10 cellular contexts compared by ENCODE assay signal in the genomic region with DNA sequence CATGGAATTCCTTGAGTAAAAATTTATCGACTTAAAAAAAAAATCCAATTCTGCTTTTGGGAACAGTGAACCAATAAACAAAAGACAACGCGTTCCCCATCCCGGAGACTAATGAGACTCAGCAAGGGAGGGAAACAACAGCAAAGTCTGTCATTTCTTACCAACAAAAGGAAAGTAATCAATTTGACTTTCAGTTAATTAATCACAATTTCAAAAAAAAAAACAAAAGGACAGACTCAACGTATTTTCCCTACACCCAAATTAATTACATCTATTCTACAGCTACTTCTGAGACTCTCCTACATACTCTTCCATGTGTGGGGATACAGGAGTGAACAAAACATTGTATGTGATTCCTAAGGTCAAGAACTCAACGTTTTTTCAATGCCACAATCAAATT. TPM values are rescaled to one million over a fixed set of nuclear protein-coding genes. Genes with fewer than 3 reads are reported as not detected.
A peak's percentile ranks its signal among the peaks of the same experiment; 100 is the strongest.
DNase-seq lines count a peak whose midpoint lies in the region; ATAC-seq, FAIRE-seq and TF ChIP-seq lines count a peak whose summit lies in the region.
"Had no signal": no experiment of that assay in that cellular context is flagged by ENCODE, and none has a peak within 500 bp of the region (broad histone marks: within the 10 kb centered on the region; RNA-seq: fewer than 3 reads in every experiment).

No MANE protein-coding gene starts in this region.

- TF ChIP-seq POLR2A in stomach (IDR thresholded peaks at IDR 0.05): no peak

- H3K4me1 ChIP-seq in hepatocyte (ENCODE audit: insufficient read depth) (peaks cover 37% of the 10 kb centered on the region), stomach (peaks cover 40 to 73% (median 57%) of the 10 kb centered on the region in 4 donors), small intestine (ENCODE audit: control insufficient read depth in 2 of 2, insufficient read depth in 1 of 2, low read depth in 1 of 2, low read length in 1 of 2) (no peaks in the 10 kb centered on the region)

- H3K36me3 Mint-ChIP-seq in T-helper 2 cell treated with Interferon-gamma antibody and Interleukin-4, amounts not matched to agents 5 μg/mL and 100 μg/mL, for 36 hours (ENCODE audit: low read depth): peaks cover 16% of the 10 kb centered on the region
- peaks cover 21% of the 10 kb centered on the region for H3K36me3 Mint-ChIP-seq in activated CD8-positive, alpha-beta T cell treated with anti-CD3 and anti-CD28 coated beads, Interleukin-2, amount 10 ng/mL, durations not matched to agents 7 days and 5 days (ENCODE audit: low read depth)

- CTCF ChIA-PET in activated CD8-positive, alpha-beta T cell treated with anti-CD3 and anti-CD28 coated beads, Interleukin-2, amount 10 ng/mL, durations not matched to agents 7 days and 5 days (lab: Charles Lee): interaction anchor here (1.4 kb wide), 2 partner anchors 16 to 93 kb away, joined by 3 to 4 read pairs; no protein-coding TSS in a partner anchor

- H2AFZ ChIP-seq in hepatocyte: no peak overlapping the region

- no peaks in the 10 kb centered on the region for H3K9me3 ChIP-seq in hepatocyte (ENCODE audit: low read depth)
- H3K9me3 ChIP-seq in stomach: no peaks in the 10 kb centered on the region
- no peaks in the 10 kb centered on the region for H3K9me3 ChIP-seq in small intestine (ENCODE audit: control insufficient read depth, low read depth)

- H3K9me3 Mint-ChIP-seq in T-helper 2 cell treated with Interferon-gamma antibody and Interleukin-4, amounts not matched to agents 5 μg/mL and 100 μg/mL, for 36 hours: no peaks in the 10 kb centered on the region
- no peaks in the 10 kb centered on the region for H3K9me3 Mint-ChIP-seq in activated CD8-positive, alpha-beta T cell treated with anti-CD3 and anti-CD28 coated beads, Interleukin-2, amount 10 ng/mL, durations not matched to agents 7 days and 5 days (ENCODE audit: insufficient read depth)

- peak overlapping the region; percentile 73 for H3K4me2 ChIP-seq in hepatocyte

- H4K20me1 ChIP-seq in hepatocyte (ENCODE audit: insufficient read depth, poor library complexity, severe bottlenecking): peaks cover 51% of the 10 kb centered on the region

- H3K27ac Mint-ChIP-seq in T-helper 2 cell treated with Interferon-gamma antibody and Interleukin-4, amounts not matched to agents 5 μg/mL and 100 μg/mL, for 36 hours: no peak overlapping the region
- H3K27ac Mint-ChIP-seq in activated CD8-positive, alpha-beta T cell treated with anti-CD3 and anti-CD28 coated beads, Interleukin-2, amount 10 ng/mL, durations not matched to agents 7 days and 5 days: no peak overlapping the region

- no peak overlapping the region for H3K27ac ChIP-seq in hepatocyte
- peak overlapping the region in 2 of 5 donors; percentile 96 to 98 for H3K27ac ChIP-seq in stomach
- no peak overlapping the region for H3K27ac ChIP-seq in small intestine (ENCODE audit: low read depth in 1 of 2, low read length in 1 of 2)
- H3K27ac ChIP-seq: C4-2B had no signal

- no peaks in the 10 kb centered on the region for H3K36me3 ChIP-seq in hepatocyte (replicated peaks; ENCODE audit: insufficient read depth, low read depth)
- H3K36me3 ChIP-seq in stomach: no peaks in the 10 kb centered on the region
- H3K36me3 ChIP-seq in small intestine (ENCODE audit: control insufficient read depth in 2 of 2, insufficient read depth in 2 of 2, low read length in 2 of 2): no peaks in the 10 kb centered on the region

- H3K27me3 ChIP-seq in hepatocyte (no peaks in the 10 kb centered on the region), stomach (no peaks in the 10 kb centered on the region), small intestine (ENCODE audit: control insufficient read depth in 2 of 2, insufficient read depth in 2 of 2, low read length in 2 of 2) (peaks cover 0 to 2% of the 10 kb centered on the region in 2 donors)

- H3K9me2 ChIP-seq in hepatocyte (replicated peaks; ENCODE audit: insufficient read depth): no peaks in the 10 kb centered on the region

- peaks cover 62% of the 10 kb centered on the region for H3K79me2 ChIP-seq in hepatocyte

- 28% methylated on average over 6 of the region's 6 CpGs for WGBS in hepatocyte (ENCODE audit: low lambda C conversion rate, missing lambda C conversion rate)
- WGBS in stomach, 5 donors: 34 to 50% (median 45%) methylated on average over 6 of the region's 6 CpGs
- WGBS in small intestine, 3 donors: 55 to 61% (median 59%) methylated on average over 6 of the region's 6 CpGs

- no peak for FAIRE-seq in small intestine (lab: Jason Lieb, UNC)

- peak overlapping the region; percentile 90 for H3K4me3 Mint-ChIP-seq in T-helper 2 cell treated with Interferon-gamma antibody and Interleukin-4, amounts not matched to agents 5 μg/mL and 100 μg/mL, for 36 hours
- peak overlapping the region; percentile 91 for H3K4me3 Mint-ChIP-seq in activated CD8-positive, alpha-beta T cell treated with anti-CD3 and anti-CD28 coated beads, Interleukin-2, amount 10 ng/mL, durations not matched to agents 7 days and 5 days

- DNase-seq in T-helper 2 cell treated with Interferon-gamma antibody and Interleukin-4, amounts not matched to agents 5 μg/mL and 100 μg/mL, for 36 hours (ENCODE audit: low spot score): no peak
- DNase-seq in T-helper 2 cell (no peak), hepatocyte (ENCODE audit: low spot score) (no peak), stomach (no peak), GM19238 (ENCODE audit: insufficient read length, low spot score) (no peak), small intestine (no peak), HPDE6-E6E7 (ENCODE audit: extremely low spot score) (no peak)
- no peak for DNase-seq in activated CD8-positive, alpha-beta T cell treated with anti-CD3 and anti-CD28 coated beads, Interleukin-2, amount 10 ng/mL, durations not matched to agents 7 days and 5 days
- DNase-seq: stimulated activated CD4-positive, alpha-beta T cell treated with anti-CD3 and anti-CD28 coated beads, Interleukin-2, amount 100 ng/mL, for 48 hours had no signal

- H3K4me1 Mint-ChIP-seq in T-helper 2 cell treated with Interferon-gamma antibody and Interleukin-4, amounts not matched to agents 5 μg/mL and 100 μg/mL, for 36 hours (ENCODE audit: low read depth): peaks cover 44% of the 10 kb centered on the region
- peaks cover 41% of the 10 kb centered on the region for H3K4me1 Mint-ChIP-seq in activated CD8-positive, alpha-beta T cell treated with anti-CD3 and anti-CD28 coated beads, Interleukin-2, amount 10 ng/mL, durations not matched to agents 7 days and 5 days (ENCODE audit: low read depth)

- POLR2A ChIA-PET in activated CD8-positive, alpha-beta T cell treated with anti-CD3 and anti-CD28 coated beads, Interleukin-2, amount 10 ng/mL, durations not matched to agents 7 days and 5 days (lab: Charles Lee): no interaction called here

- intact Hi-C loops in stomach (cut with DNase I; ENCODE audit: low total_unique reads): no loop called here

- H3K4me3 ChIP-seq in hepatocyte (peak overlapping the region; percentile 62), stomach (peak overlapping the region; percentile 63 to 98 (median 84)), small intestine (ENCODE audit: low read depth in 1 of 2, low read length in 2 of 2) (no peak overlapping the region)

- no peaks in the 10 kb centered on the region for H3K27me3 Mint-ChIP-seq in T-helper 2 cell treated with Interferon-gamma antibody and Interleukin-4, amounts not matched to agents 5 μg/mL and 100 μg/mL, for 36 hours (ENCODE audit: low read depth)
- no peaks in the 10 kb centered on the region for H3K27me3 Mint-ChIP-seq in activated CD8-positive, alpha-beta T cell treated with anti-CD3 and anti-CD28 coated beads, Interleukin-2, amount 10 ng/mL, durations not matched to agents 7 days and 5 days (ENCODE audit: low read depth)

- TF ChIP-seq CTCF in hepatocyte (IDR thresholded peaks at IDR 0.05; ENCODE audit: poor library complexity) (no peak), stomach (IDR thresholded peaks at IDR 0.05) (no peak)

- no peak for ATAC-seq in activated CD8-positive, alpha-beta T cell treated with anti-CD3 and anti-CD28 coated beads, Interleukin-2, amount 10 ng/mL, durations not matched to agents 7 days and 5 days

- no peak for TF ChIP-seq EP300 in stomach (IDR thresholded peaks at IDR 0.05)

RNA-seq across cellular contexts. Expression of gene RDX, which starts 1.9 kb away (rescaled TPM):
- 10 to 100 TPM; 37.9 to 39.6 TPM for total RNA-seq in activated CD8-positive, alpha-beta T cell treated with anti-CD3 and anti-CD28 coated beads, Interleukin-2, amount 10 ng/mL, durations not matched to agents 7 days and 5 days
- total RNA-seq in hepatocyte (102 and 106 TPM in 2 replicates), stomach (100 to 1,000 TPM in 1 of 5 donors, 10 to 100 TPM in 4; 49.4 to 426 (median 65.3) TPM)
- polyA plus RNA-seq in hepatocyte (128 and 143 TPM in 2 replicates), stomach (10 to 100 TPM; 18.1 to 25.1 (median 22.8) TPM), small intestine (1 to 10 TPM; 1.6 to 9.7 (median 3.8) TPM)

Comparison
In these comparisons a context has a peak if more than half of its experiments do, and no peak if none do; other contexts are left out.
1. H3K4me3 ChIP-seq: peak in hepatocyte (single experiment) and stomach (4 of 4); none in small intestine (0 of 2).